Comparison of ENCODE assay signal across 16 cellular contexts in genomic region chr2:238502956-238503791, GRCh38.
"Had no signal": no experiment of that assay in that cellular context is flagged by ENCODE, and none has a peak within 500 bp of the region (broad histone marks: within the 10 kb centered on the region; RNA-seq: fewer than 3 reads in every experiment).

No MANE protein-coding gene starts in this region.

- H3K36me3 ChIP-seq: esophagus muscularis mucosa, left ventricle myocardium inferior, sigmoid colon, vagina had no signal

- H3K27me3 Mint-ChIP-seq: activated CD4-positive, alpha-beta T cell treated with anti-CD3 and anti-CD28 coated beads, Interleukin-2, amount 10 ng/mL, durations not matched to agents 7 days and 5 days; activated naive CD4-positive, alpha-beta T cell treated with anti-CD3 and anti-CD28 coated beads, Interleukin-2, amount 50 U/mL, for 24 hours; naive thymus-derived CD8-positive, alpha-beta T cell had no signal

- DNase-seq: activated CD4-positive, alpha-beta T cell treated with anti-CD3 and anti-CD28 coated beads, Interleukin-2, amount 10 ng/mL, durations not matched to agents 7 days and 5 days; activated CD4-positive, CD25-positive, alpha-beta regulatory T cell; amniotic stem cell; kidney; left ventricle myocardium inferior; naive thymus-derived CD8-positive, alpha-beta T cell; occipital lobe; sigmoid colon; stimulated activated CD4-positive, alpha-beta T cell treated with anti-CD3 and anti-CD28 coated beads, Interleukin-1b, Interleukin-23, amount 100 ng/mL, for 48 hours; SW 1271 had no signal

- H3K9me3 ChIP-seq: esophagus muscularis mucosa, left ventricle myocardium inferior, sigmoid colon, vagina had no signal

- H3K4me1 Mint-ChIP-seq: activated CD4-positive, alpha-beta T cell treated with anti-CD3 and anti-CD28 coated beads, Interleukin-2, amount 10 ng/mL, durations not matched to agents 7 days and 5 days; activated naive CD4-positive, alpha-beta T cell treated with anti-CD3 and anti-CD28 coated beads, Interleukin-2, amount 50 U/mL, for 24 hours; memory B cell; naive thymus-derived CD8-positive, alpha-beta T cell had no signal

- H3K4me1 ChIP-seq: left ventricle myocardium inferior, vagina had no signal

- H3K9me3 Mint-ChIP-seq: activated CD4-positive, alpha-beta T cell treated with anti-CD3 and anti-CD28 coated beads, Interleukin-2, amount 10 ng/mL, durations not matched to agents 7 days and 5 days; activated naive CD4-positive, alpha-beta T cell treated with anti-CD3 and anti-CD28 coated beads, Interleukin-2, amount 50 U/mL, for 24 hours; activated T-helper 2 cell treated with anti-CD3 and anti-CD28 coated beads, Interferon-gamma antibody, Interleukin-2, Interleukin-4, amounts not matched to agents 10 μg/mL and 5 μg/mL and 100 μg/mL, durations not matched to agents 14 hours and 24 hours and 36 hours; naive thymus-derived CD8-positive, alpha-beta T cell; T-helper 2 cell treated with Interferon-gamma antibody and Interleukin-4, amounts not matched to agents 5 μg/mL and 100 μg/mL, for 36 hours had no signal

- H3K27ac Mint-ChIP-seq: activated CD4-positive, alpha-beta T cell treated with anti-CD3 and anti-CD28 coated beads, Interleukin-2, amount 10 ng/mL, durations not matched to agents 7 days and 5 days; activated naive CD4-positive, alpha-beta T cell treated with anti-CD3 and anti-CD28 coated beads, Interleukin-2, amount 50 U/mL, for 24 hours; activated T-helper 2 cell treated with anti-CD3 and anti-CD28 coated beads, Interferon-gamma antibody, Interleukin-2, Interleukin-4, amounts not matched to agents 10 μg/mL and 5 μg/mL and 100 μg/mL, durations not matched to agents 14 hours and 24 hours and 36 hours; memory B cell; T-helper 2 cell treated with Interferon-gamma antibody and Interleukin-4, amounts not matched to agents 5 μg/mL and 100 μg/mL, for 36 hours had no signal

- H3K4me3 ChIP-seq: esophagus muscularis mucosa, left ventricle myocardium inferior, sigmoid colon, vagina had no signal

- H3K4me3 Mint-ChIP-seq: activated CD4-positive, alpha-beta T cell treated with anti-CD3 and anti-CD28 coated beads, Interleukin-2, amount 10 ng/mL, durations not matched to agents 7 days and 5 days; activated naive CD4-positive, alpha-beta T cell treated with anti-CD3 and anti-CD28 coated beads, Interleukin-2, amount 50 U/mL, for 24 hours; memory B cell; naive thymus-derived CD8-positive, alpha-beta T cell; T-helper 2 cell treated with Interferon-gamma antibody and Interleukin-4, amounts not matched to agents 5 μg/mL and 100 μg/mL, for 36 hours had no signal

- H3K36me3 Mint-ChIP-seq: activated naive CD4-positive, alpha-beta T cell treated with anti-CD3 and anti-CD28 coated beads, Interleukin-2, amount 50 U/mL, for 24 hours; naive thymus-derived CD8-positive, alpha-beta T cell had no signal

- H3K27me3 ChIP-seq: esophagus muscularis mucosa, sigmoid colon, vagina had no signal

- H3K27ac ChIP-seq: esophagus muscularis mucosa, left ventricle myocardium inferior, sigmoid colon, vagina had no signal
